Comparison of ENCODE assay signal across 8 cellular contexts in genomic region chr16:4616047-4616811, GRCh38. TPM values are rescaled to one million over a fixed set of nuclear protein-coding genes. Genes with fewer than 3 reads are reported as not detected.
DNase-seq lines count a peak whose midpoint lies in the region; ATAC-seq, FAIRE-seq and TF ChIP-seq lines count a peak whose summit lies in the region.

No MANE protein-coding gene starts in this region.

- 0% methylated on average over 57 of the region's 57 CpGs for WGBS in pancreas, 2 donors
- WGBS in tibial nerve, 2 donors: 0 to 1% methylated on average over 32 to 44 of the region's 57 CpGs

- H3K9me3 ChIP-seq in pancreas (no peaks in the 10 kb centered on the region), tibial nerve (no peaks in the 10 kb centered on the region)

- TF ChIP-seq POLR2A in tibial nerve (IDR thresholded peaks at IDR 0.05): peak; percentile 29 to 76

- intact Hi-C loops in Right ventricle myocardium superior (cut with DNase I) (no loop called here), pancreas (cut with DNase I) (loop anchor here in 1 of 3 donors (10.0 kb wide), 1 partner anchor 339 kb away; the partner anchor contains the start of gene SEC14L5)

- no peaks in the 10 kb centered on the region for H3K27me3 ChIP-seq in pancreas
- no peaks in the 10 kb centered on the region for H3K27me3 ChIP-seq in tibial nerve

- H3K4me1 ChIP-seq in pancreas (peaks cover 17 to 24% (median 19%) of the 10 kb centered on the region in 3 donors), tibial nerve (peaks cover 0 to 62% (median 33%) of the 10 kb centered on the region in 4 donors)

- peak; percentile 100 for DNase-seq in GM12865 (ENCODE audit: low read depth)
- peak; percentile 95 for DNase-seq in NCI-H1105 (lab: John Stamatoyannopoulos, UW)
- peak; percentile 99 for DNase-seq in SKM-1 treated with dmso at 0.1 percent for 144 hours (lab: John Stamatoyannopoulos, UW; ENCODE audit: unreplicated experiment)
- DNase-seq in activated naive CD8-positive, alpha-beta T cell treated with anti-CD3 and anti-CD28 coated beads, Interleukin-2, amount 50 U/mL, for 16 hours (ENCODE audit: low read depth, low spot score): peak; percentile 96
- peak; percentile 100 for DNase-seq in Right ventricle myocardium superior
- DNase-seq in pancreas: peak; percentile 98 to 100 (median 100)
- DNase-seq in tibial nerve (ENCODE audit: low spot score in 2 of 2): peak; percentile 100

- ATAC-seq in HG02642 (IDR thresholded peaks at IDR 0.05; ENCODE audit: poor library complexity, unreplicated experiment): peak; percentile 77
- ATAC-seq in Right ventricle myocardium superior (ENCODE audit: poor library complexity): peak; percentile 86
- ATAC-seq in pancreas: peak; percentile 81 to 90 (median 84)

- H3K36me3 ChIP-seq in pancreas (no peaks in the 10 kb centered on the region), tibial nerve (no peaks in the 10 kb centered on the region)

- no peak for FAIRE-seq in pancreas (lab: Jason Lieb, UNC)

- peak overlapping the region; percentile 70 for H3K4me3 ChIP-seq in GM12865 (ENCODE audit: low read depth, low read length)
- peak overlapping the region; percentile 26 to 61 (median 48) for H3K4me3 ChIP-seq in pancreas
- H3K4me3 ChIP-seq in tibial nerve: peak overlapping the region; percentile 45 to 98 (median 72)

- peak; percentile 84 to 95 for TF ChIP-seq EP300 in tibial nerve (IDR thresholded peaks at IDR 0.05)

- H3K27ac ChIP-seq in pancreas (peak overlapping the region; percentile 95 to 98 (median 96)), tibial nerve (peak overlapping the region; percentile 92 to 100 (median 97))

- peak; percentile 46 for TF ChIP-seq CTCF in GM12865 (IDR thresholded peaks at IDR 0.05; ENCODE audit: insufficient read depth, low read depth, low read length, missing control alignments)
- no peak for TF ChIP-seq CTCF in pancreas (IDR thresholded peaks at IDR 0.05)
- TF ChIP-seq CTCF in tibial nerve (IDR thresholded peaks at IDR 0.05): peak; percentile 24 to 50 (median 35)

RNA-seq across cellular contexts. Expression of gene UBALD1, which starts 1.5 kb away (rescaled TPM):
- total RNA-seq in Right ventricle myocardium superior: 27.5 TPM
- total RNA-seq in pancreas: 10 to 100 TPM in 5 of 6 donors, 1 to 10 TPM in 1; 9.1 to 19.4 (median 14.3) TPM
- 10 to 100 TPM; 29.3 to 42.5 TPM for polyA plus RNA-seq in pancreas
- total RNA-seq in tibial nerve: 10 to 100 TPM in 2 of 4 donors, 1 to 10 TPM in 2; 6.5 to 22.8 (median 9.8) TPM

RNA-seq across cellular contexts. Expression of gene MGRN1, which starts 8.4 kb away (rescaled TPM):
- total RNA-seq in Right ventricle myocardium superior (27.9 TPM), pancreas (10 to 100 TPM; 29.0 to 43.8 (median 33.0) TPM), tibial nerve (10 to 100 TPM; 37.5 to 59.1 (median 42.7) TPM)
- polyA plus RNA-seq in pancreas: 10 to 100 TPM; 17.2 to 29.9 TPM

Comparison
In these comparisons a context has a peak if more than half of its experiments do, and no peak if none do; other contexts are left out.
1. Peak in every context shown above with its lines: DNase-seq, ATAC-seq, H3K4me3 ChIP-seq and H3K27ac ChIP-seq.
2. CTCF ChIP-seq: peak in GM12865 (single experiment) and tibial nerve (5 of 5); none in pancreas (0 of 4).